ENCODE assay signal across 1 cellular context in genomic region chr17:35578195-35578928, GRCh38.
A peak's percentile ranks its signal among the peaks of the same experiment; 100 is the strongest.
TF ChIP-seq lines count a peak whose summit lies in the region.

TSS of gene PEX12 (minus strand) at chr17:35578571. CDS start at chr17:35578021, 550 bp downstream.

TF ChIP-seq in HEK293, 187 proteins besides CTCF, POLR2A, EP300 and RAD21 (continued from another document and continues in another):
- TF ChIP-seq ZNF398 (tag by site-specific recombination; IDR thresholded peaks at IDR 0.05) (0 out of 2 replicates have a peak, but pooled peaks have one; percentile 24), ZNF596 (tag by site-specific recombination; IDR thresholded peaks at IDR 0.05) (no peak), ZNF777 (tag by site-specific recombination; IDR thresholded peaks at IDR 0.05; ENCODE audit: borderline replicate concordance) (peak; percentile 41; the same call in 1 of the 2 replicates), ZNF629 (tag by site-specific recombination; IDR thresholded peaks at IDR 0.05) (peak; percentile 95), ZNF76 (tag by site-specific recombination; IDR thresholded peaks at IDR 0.05; ENCODE audit: borderline replicate concordance, low read depth) (peak; percentile 91), SP7 (tag by site-specific recombination; IDR thresholded peaks at IDR 0.05) (peak; percentile 80), KLF7 (tag by site-specific recombination; IDR thresholded peaks at IDR 0.05; ENCODE audit: borderline replicate concordance) (0 out of 2 replicates have a peak, but pooled peaks have one; percentile 12), ZNF639 (tag by site-specific recombination; IDR thresholded peaks at IDR 0.05) (peak; percentile 75; the same call in 1 of the 2 replicates), ZNF26 (tag by site-specific recombination; IDR thresholded peaks at IDR 0.05) (no peak), ZNF112 (tag by site-specific recombination; IDR thresholded peaks at IDR 0.05) (no peak), WT1 (tag by site-specific recombination; IDR thresholded peaks at IDR 0.05) (peak; percentile 55; the same call in 1 of the 2 replicates), ZNF664 (tag by site-specific recombination; IDR thresholded peaks at IDR 0.05) (no peak), ZNF843 (tag by site-specific recombination; IDR thresholded peaks at IDR 0.05) (peak; percentile 53; the same call in 1 of the 2 replicates), ZNF2 (tag by site-specific recombination; IDR thresholded peaks at IDR 0.05) (peak; percentile 54; the same call in 1 of the 2 replicates), ZNF146 (tag by site-specific recombination; IDR thresholded peaks at IDR 0.05) (0 out of 2 replicates have a peak, but pooled peaks have one; percentile 2), SP2 (tag by site-specific recombination; IDR thresholded peaks at IDR 0.05) (peak; percentile 84), MEIS1 (CRISPR knock-in tag; IDR thresholded peaks at IDR 0.05; ENCODE audit: borderline replicate concordance) (no peak), ZNF24 (tag by site-specific recombination; IDR thresholded peaks at IDR 0.05) (peak; percentile 80), ZNF449 (tag by site-specific recombination; IDR thresholded peaks at IDR 0.05) (peak; percentile 24; the same call in 1 of the 2 replicates), ZSCAN23 (tag by site-specific recombination; IDR thresholded peaks at IDR 0.05) (0 out of 2 replicates have a peak, but pooled peaks have one; percentile 45), ZNF600 (tag by site-specific recombination; IDR thresholded peaks at IDR 0.05) (peak; percentile 68; the same call in 1 of the 2 replicates), ZBTB11 (tag by site-specific recombination; conservative IDR thresholded peaks at IDR 0.05; ENCODE audit: low read depth) (peak; percentile 97), ZNF214 (tag by site-specific recombination; IDR thresholded peaks at IDR 0.05; ENCODE audit: borderline replicate concordance) (no peak), KLF10 (tag by site-specific recombination; IDR thresholded peaks at IDR 0.05) (peak; percentile 33; the same call in 1 of the 2 replicates), ZNF747 (tag by site-specific recombination; IDR thresholded peaks at IDR 0.05) (no peak), ZBTB7A (tag by site-specific recombination; IDR thresholded peaks at IDR 0.05; ENCODE audit: low read depth) (peak; percentile 46; the same call in 1 of the 2 replicates), EGR2 (tag by site-specific recombination; IDR thresholded peaks at IDR 0.05; ENCODE audit: low read depth) (peak; percentile 79), ZNF654 (tag by site-specific recombination; IDR thresholded peaks at IDR 0.05; ENCODE audit: low read depth) (no peak), ZNF175 (tag by site-specific recombination; IDR thresholded peaks at IDR 0.05) (no peak), ZNF394 (tag by site-specific recombination; IDR thresholded peaks at IDR 0.05; ENCODE audit: borderline replicate concordance) (peak; percentile 49; the same call in 1 of the 2 replicates), ZNF335 (tag by site-specific recombination; conservative IDR thresholded peaks at IDR 0.05) (peak; percentile 94), BCL11B (tag by site-specific recombination; IDR thresholded peaks at IDR 0.05; ENCODE audit: low read depth) (no peak), KLF9 (tag by site-specific recombination; IDR thresholded peaks at IDR 0.05; ENCODE audit: low read depth) (peak; percentile 77), ZNF530 (tag by site-specific recombination; IDR thresholded peaks at IDR 0.05; ENCODE audit: low read depth) (no peak), ZSCAN16 (tag by site-specific recombination; IDR thresholded peaks at IDR 0.05) (no peak), PRDM2 (tag by site-specific recombination; IDR thresholded peaks at IDR 0.05; ENCODE audit: borderline replicate concordance) (no peak), ZNF549 (tag by site-specific recombination; IDR thresholded peaks at IDR 0.05) (no peak), ZNF404 (tag by site-specific recombination; IDR thresholded peaks at IDR 0.05) (no peak), PBX3 (CRISPR knock-in tag; IDR thresholded peaks at IDR 0.05) (0 out of 2 replicates have a peak, but pooled peaks have one; percentile 49), ZNF280D (tag by site-specific recombination; IDR thresholded peaks at IDR 0.05) (no peak)
